In the genomic region with DNA sequence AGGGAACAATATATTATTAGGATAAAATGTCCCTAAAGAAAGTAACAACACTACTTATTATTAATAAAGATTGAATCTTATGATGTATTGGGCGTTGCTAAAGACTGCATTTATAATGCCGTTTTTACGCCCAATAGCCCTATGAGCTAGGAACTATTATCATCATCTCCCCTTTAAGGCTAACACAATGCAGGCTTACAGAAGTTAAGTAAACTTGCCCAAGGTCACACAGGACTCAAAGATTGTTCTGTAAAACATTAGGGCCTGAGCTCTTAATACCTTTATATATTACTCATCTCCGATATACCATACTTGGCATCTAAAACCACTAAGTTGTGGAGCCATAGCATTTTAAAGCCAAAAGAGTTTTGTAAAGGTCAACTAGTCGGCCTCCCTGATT, we compare ENCODE assay signal across 23 cellular contexts.
"Had no signal": no experiment of that assay in that cellular context is flagged by ENCODE, and none has a peak within 500 bp of the region (broad histone marks: within the 10 kb centered on the region; RNA-seq: fewer than 3 reads in every experiment).

No MANE protein-coding gene starts in this region.

- H3K4me3 Mint-ChIP-seq: immature natural killer cell; mesothelial cell of epicardium; naive thymus-derived CD8-positive, alpha-beta T cell; nephron; neural crest cell; stimulated activated effector memory CD8-positive, alpha-beta T cell treated with anti-CD3 and anti-CD28 coated beads, Interleukin-12 subunit alpha, Interleukin-12 subunit beta, amount 100 ng/mL, for 72 hours; stimulated activated naive CD8-positive, alpha-beta T cell treated with anti-CD3 and anti-CD28 coated beads, Interleukin-15, Interleukin-2, amounts not matched to agents 100 ng/mL and 50 ng/mL, for 24 hours had no signal

- H3K4me1 ChIP-seq: left ventricle myocardium inferior, parathyroid adenoma, spleen, suprapubic skin, upper lobe of right lung had no signal

- H3K27me3 Mint-ChIP-seq: stimulated activated naive CD8-positive, alpha-beta T cell treated with anti-CD3 and anti-CD28 coated beads, Interleukin-15, Interleukin-2, amounts not matched to agents 100 ng/mL and 50 ng/mL, for 24 hours had no signal

- H3K27me3 ChIP-seq: spleen, suprapubic skin, tibial artery, upper lobe of right lung had no signal

- H3K9ac ChIP-seq: parathyroid adenoma had no signal

- H3K36me3 ChIP-seq: suprapubic skin, thoracic aorta, upper lobe of right lung had no signal

- H3K27ac ChIP-seq: left ventricle myocardium inferior, parathyroid adenoma, spleen, suprapubic skin, thoracic aorta, tibial artery, upper lobe of right lung had no signal

- DNase-seq: hypothalamus; immature natural killer cell; islet precursor cell; left ventricle myocardium inferior; mesendoderm; naive thymus-derived CD8-positive, alpha-beta T cell; nucleus accumbens; right cardiac atrium; small intestine; spleen; stimulated activated CD4-positive, alpha-beta T cell treated with anti-CD3 and anti-CD28 coated beads, Interleukin-4, amount 100 ng/mL, for 24 hours; stimulated activated naive CD4-positive, alpha-beta T cell; tibial artery; upper lobe of right lung had no signal

- H3K4me1 Mint-ChIP-seq: immature natural killer cell; naive thymus-derived CD8-positive, alpha-beta T cell; nephron; neural crest cell; stimulated activated effector memory CD8-positive, alpha-beta T cell treated with anti-CD3 and anti-CD28 coated beads, Interleukin-12 subunit alpha, Interleukin-12 subunit beta, amount 100 ng/mL, for 72 hours had no signal

- H3K79me2 ChIP-seq: parathyroid adenoma had no signal

- H2AFZ ChIP-seq: parathyroid adenoma had no signal

- H3K9me3 Mint-ChIP-seq: stimulated activated effector memory CD8-positive, alpha-beta T cell treated with anti-CD3 and anti-CD28 coated beads, Interleukin-12 subunit alpha, Interleukin-12 subunit beta, amount 100 ng/mL, for 72 hours; stimulated activated naive CD8-positive, alpha-beta T cell treated with anti-CD3 and anti-CD28 coated beads, Interleukin-15, Interleukin-2, amounts not matched to agents 100 ng/mL and 50 ng/mL, for 24 hours had no signal

- H3K36me3 Mint-ChIP-seq: immature natural killer cell; naive thymus-derived CD8-positive, alpha-beta T cell; stimulated activated effector memory CD8-positive, alpha-beta T cell treated with anti-CD3 and anti-CD28 coated beads, Interleukin-12 subunit alpha, Interleukin-12 subunit beta, amount 100 ng/mL, for 72 hours had no signal

- H3K9me3 ChIP-seq: suprapubic skin, thoracic aorta, tibial artery, upper lobe of right lung had no signal

- H3K27ac Mint-ChIP-seq: immature natural killer cell; mesothelial cell of epicardium; naive thymus-derived CD8-positive, alpha-beta T cell; nephron; stimulated activated effector memory CD8-positive, alpha-beta T cell treated with anti-CD3 and anti-CD28 coated beads, Interleukin-12 subunit alpha, Interleukin-12 subunit beta, amount 100 ng/mL, for 72 hours; stimulated activated naive CD8-positive, alpha-beta T cell treated with anti-CD3 and anti-CD28 coated beads, Interleukin-15, Interleukin-2, amounts not matched to agents 100 ng/mL and 50 ng/mL, for 24 hours had no signal

- H3K4me3 ChIP-seq: left ventricle myocardium inferior, lung, spleen, suprapubic skin, thoracic aorta, tibial artery, upper lobe of right lung had no signal
